Comparison of ENCODE assay signal across 8 cellular contexts in the genomic region with DNA sequence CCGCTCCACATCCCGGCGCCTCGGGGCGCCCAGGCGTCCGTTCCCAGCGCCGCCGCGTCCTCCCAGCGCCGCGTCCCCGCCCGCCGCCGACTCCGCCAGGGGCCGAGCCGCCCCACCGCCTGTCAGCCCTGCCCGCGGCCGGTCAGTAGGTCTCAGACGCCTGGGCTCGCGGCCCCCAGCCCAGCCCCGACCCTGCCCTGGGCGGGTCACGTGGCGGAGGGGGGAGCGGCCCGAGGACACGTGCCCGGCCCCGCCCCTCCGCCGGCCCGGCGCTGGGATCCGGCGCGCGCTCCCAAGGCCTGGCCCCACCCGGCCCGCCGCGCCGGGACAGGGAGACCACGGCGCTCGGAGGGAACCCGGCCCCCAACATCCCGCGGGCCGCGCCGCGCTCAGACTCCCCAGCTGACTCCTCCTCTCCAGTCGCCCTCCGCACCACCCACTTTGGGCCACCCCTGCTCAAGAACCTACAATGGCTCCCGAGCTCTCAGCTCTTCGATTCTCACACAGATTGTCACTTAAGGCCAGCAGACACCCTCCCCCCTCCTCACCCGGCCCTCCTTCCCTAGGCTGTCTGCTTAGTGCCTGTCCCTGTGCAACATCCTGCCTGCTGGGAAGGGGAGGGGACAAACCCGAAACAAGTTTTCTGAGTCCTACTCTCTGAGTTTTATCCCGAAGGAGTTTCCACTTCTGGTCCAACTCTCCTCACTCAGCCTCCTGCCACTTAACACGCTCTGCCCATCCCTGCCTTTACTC. TPM values are rescaled to one million over a fixed set of nuclear protein-coding genes. Genes with fewer than 3 reads are reported as not detected.
DNase-seq lines count a peak whose midpoint lies in the region; ATAC-seq, FAIRE-seq and TF ChIP-seq lines count a peak whose summit lies in the region.

A gene with protein sequence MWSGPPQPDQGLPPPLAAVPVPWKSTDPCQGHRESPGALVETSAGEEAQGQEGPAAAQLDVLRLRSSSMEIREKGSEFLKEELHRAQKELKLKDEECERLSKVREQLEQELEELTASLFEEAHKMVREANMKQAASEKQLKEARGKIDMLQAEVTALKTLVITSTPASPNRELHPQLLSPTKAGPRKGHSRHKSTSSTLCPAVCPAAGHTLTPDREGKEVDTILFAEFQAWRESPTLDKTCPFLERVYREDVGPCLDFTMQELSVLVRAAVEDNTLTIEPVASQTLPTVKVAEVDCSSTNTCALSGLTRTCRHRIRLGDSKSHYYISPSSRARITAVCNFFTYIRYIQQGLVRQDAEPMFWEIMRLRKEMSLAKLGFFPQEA (minus strand): TSS at position 210 of the 753 bp plus-strand sequence. CDS start 199 bp downstream, at position 11.

- H3K79me2 ChIP-seq in PC-3 (ENCODE audit: low read length) = no peaks in the 10 kb centered on the region
- H3K79me2 ChIP-seq in smooth muscle cell (ENCODE audit: low read depth) = no peaks in the 10 kb centered on the region

- H3K36me3 ChIP-seq in PC-3 (ENCODE audit: low read depth, low read length) (no peaks in the 10 kb centered on the region), kidney (ENCODE audit: control insufficient read depth in 1 of 2, insufficient read depth in 2 of 2, low read length in 2 of 2) (no peaks in the 10 kb centered on the region), smooth muscle cell (ENCODE audit: low read depth) (no peaks in the 10 kb centered on the region)

- H3F3A ChIP-seq in PC-3 (ENCODE audit: low read length, unreplicated experiment) = no peaks in the 10 kb centered on the region
- no peaks in the 10 kb centered on the region for H3F3A ChIP-seq in smooth muscle cell (ENCODE audit: low read depth)

- BruUV-seq in PC-3 (replicated peaks; lab: Mats Ljungman, UMichigan) = no TSS peak

- H2AFZ ChIP-seq in PC-3 (ENCODE audit: low read length) (peak within 1 kb of the TSS; percentile 77), smooth muscle cell (ENCODE audit: low read depth) (peak within 1 kb of the TSS; percentile 62)

- ATAC-seq in PC-3 = peak; percentile 68

- no peaks in the 10 kb centered on the region for H3K36me3 Mint-ChIP-seq in chondrocyte (ENCODE audit: low read depth)

- peak within 1 kb of the TSS; percentile 96 for H3K4me2 ChIP-seq in PC-3 (ENCODE audit: low read length)
- H3K4me2 ChIP-seq in smooth muscle cell = peak within 1 kb of the TSS; percentile 97

- POLR2A ChIA-PET in PC-3 (lab: Charles Lee; ENCODE audit: unreplicated experiment) = interaction anchor here (0.6 kb wide), 1 partner anchor 64 kb away, joined by 7 read pairs; no protein-coding TSS in a partner anchor

- DNase-seq in NCI-H1105 (lab: John Stamatoyannopoulos, UW) = peak; percentile 1
- DNase-seq in NCI-H1105 treated with DMSO at 0.1 percent for 48 hours (lab: John Stamatoyannopoulos, UW) = no peak
- DNase-seq in PC-3 = peak; percentile 50
- DNase-seq in chondrocyte (ENCODE audit: low spot score) = peak; percentile 78
- peak; percentile 90 for DNase-seq in kidney
- DNase-seq in smooth muscle cell (lab: John Stamatoyannopoulos, UW; ENCODE audit: unreplicated experiment) = peak; percentile 33
- no peak for DNase-seq in central memory CD4-positive, alpha-beta T cell
- no peak for DNase-seq in NCI-H1048 (lab: John Stamatoyannopoulos, UW)

- peak within 1 kb of the TSS; percentile 80 for H3K27ac Mint-ChIP-seq in chondrocyte (ENCODE audit: unreplicated experiment)

- H3K27ac ChIP-seq in PC-3 (ENCODE audit: low read length) (no peak within 1 kb of the TSS), kidney (ENCODE audit: low read depth in 2 of 2, low read length in 2 of 2) (peak within 1 kb of the TSS; percentile 51 to 70), smooth muscle cell (ENCODE audit: low read depth) (no peak within 1 kb of the TSS)

- H4K20me1 ChIP-seq in PC-3 (ENCODE audit: low read length) (no peaks in the 10 kb centered on the region), smooth muscle cell (ENCODE audit: low read depth) (peaks cover 5% of the 10 kb centered on the region)

- FAIRE-seq in kidney (lab: Jason Lieb, UNC) = no peak

- no peaks in the 10 kb centered on the region for H3K9me2 ChIP-seq in PC-3 (replicated peaks; ENCODE audit: low read length)

- WGBS in smooth muscle cell (ENCODE audit: low lambda C conversion rate) = 2% methylated on average over 61 of the region's 68 CpGs

- CTCF ChIA-PET in PC-3 (lab: Charles Lee) = no interaction called here

- H3K4me3 ChIP-seq in PC-3 (ENCODE audit: low read length) (peak within 1 kb of the TSS; percentile 74), kidney (ENCODE audit: low read length in 2 of 2) (peak within 1 kb of the TSS; percentile 53 to 57), smooth muscle cell (peak within 1 kb of the TSS; percentile 67)

- H3K9me3 Mint-ChIP-seq in chondrocyte (ENCODE audit: low read depth) = no peaks in the 10 kb centered on the region

- intact Hi-C loops in PC-3 (cut with micrococcal nuclease) = no loop called here
- intact Hi-C loops in kidney (cut with DNase I) = no loop called here

- TF ChIP-seq CTCF in PC-3 (conservative IDR thresholded peaks at IDR 0.05; ENCODE audit: low read depth, low read length) (no peak), chondrocyte (IDR thresholded peaks at IDR 0.05) (no peak), kidney (IDR thresholded peaks at IDR 0.05; ENCODE audit: borderline replicate concordance, extremely low read depth, insufficient read depth) (no peak), smooth muscle cell (IDR thresholded peaks at IDR 0.05; ENCODE audit: borderline replicate concordance, insufficient read depth, poor library complexity, severe bottlenecking) (no peak)

- peaks cover 39% of the 10 kb centered on the region for H3K4me1 Mint-ChIP-seq in chondrocyte (ENCODE audit: low read depth)

- H3K4me1 ChIP-seq in PC-3 (ENCODE audit: insufficient read depth, low read length) (no peaks in the 10 kb centered on the region), kidney (ENCODE audit: control insufficient read depth in 1 of 2, insufficient read depth in 1 of 2, low read depth in 1 of 2, low read length in 2 of 2) (peaks cover 5 to 17% of the 10 kb centered on the region in 2 donors), smooth muscle cell (ENCODE audit: low read depth) (no peaks in the 10 kb centered on the region)

- H3K9ac ChIP-seq in PC-3 (ENCODE audit: low read length) (peak within 1 kb of the TSS; percentile 32), kidney (ENCODE audit: low read length in 2 of 2) (peak within 1 kb of the TSS; percentile 37 to 58), smooth muscle cell (ENCODE audit: low read depth) (peak within 1 kb of the TSS; percentile 47)

- H3K9me3 ChIP-seq in PC-3 (ENCODE audit: low read length) (no peaks in the 10 kb centered on the region), kidney (ENCODE audit: control insufficient read depth in 1 of 2, low read length in 2 of 2) (no peaks in the 10 kb centered on the region), smooth muscle cell (replicated peaks; ENCODE audit: low read depth) (no peaks in the 10 kb centered on the region)

- H3K27me3 ChIP-seq in PC-3 (ENCODE audit: low read length) = peaks cover 9% of the 10 kb centered on the region; the same call in 1 of the 2 replicates
- no peaks in the 10 kb centered on the region for H3K27me3 ChIP-seq in smooth muscle cell (ENCODE audit: low read depth)

- peak within 1 kb of the TSS; percentile 88 for H3K4me3 Mint-ChIP-seq in chondrocyte (ENCODE audit: unreplicated experiment)

- no peaks in the 10 kb centered on the region for H3K27me3 Mint-ChIP-seq in chondrocyte (ENCODE audit: low read depth)

RNA-seq across cellular contexts. Expression of the gene that starts here (rescaled TPM):
- total RNA-seq in PC-3 (2014; rRNA removed) (6.6 and 7.9 TPM in 2 replicates), chondrocyte (9.7 to 24.7 TPM (median 24.1 TPM) in 3 replicates), kidney (14.6 TPM), smooth muscle cell (4.8 and 4.9 TPM in 2 replicates)
- polyA plus RNA-seq in kidney (ENCODE audit: insufficient read depth, low read depth, low replicate concordance) (27.8 TPM), smooth muscle cell (9.8 and 11.6 TPM in 2 replicates)

Comparison
In these comparisons a context has a peak if more than half of its experiments do, and no peak if none do; other contexts are left out.
1. DNase-seq: peak in NCI-H1105 (single experiment), PC-3 (single experiment), chondrocyte (single experiment), kidney (single experiment) and smooth muscle cell (single experiment); none in NCI-H1105 treated with DMSO at 0.1 percent for 48 hours (single experiment), central memory CD4-positive, alpha-beta T cell (single experiment) and NCI-H1048 (single experiment).
2. H3K27ac ChIP-seq: peak in kidney (2 of 2); none in PC-3 (single experiment) and smooth muscle cell (single experiment).
3. Peak in every context shown above with its lines, with median percentiles within 50 percentile points of each other: H3K4me3 ChIP-seq and H3K9ac ChIP-seq.